Comparison of ENCODE assay signal across 7 cellular contexts in the genomic region with DNA sequence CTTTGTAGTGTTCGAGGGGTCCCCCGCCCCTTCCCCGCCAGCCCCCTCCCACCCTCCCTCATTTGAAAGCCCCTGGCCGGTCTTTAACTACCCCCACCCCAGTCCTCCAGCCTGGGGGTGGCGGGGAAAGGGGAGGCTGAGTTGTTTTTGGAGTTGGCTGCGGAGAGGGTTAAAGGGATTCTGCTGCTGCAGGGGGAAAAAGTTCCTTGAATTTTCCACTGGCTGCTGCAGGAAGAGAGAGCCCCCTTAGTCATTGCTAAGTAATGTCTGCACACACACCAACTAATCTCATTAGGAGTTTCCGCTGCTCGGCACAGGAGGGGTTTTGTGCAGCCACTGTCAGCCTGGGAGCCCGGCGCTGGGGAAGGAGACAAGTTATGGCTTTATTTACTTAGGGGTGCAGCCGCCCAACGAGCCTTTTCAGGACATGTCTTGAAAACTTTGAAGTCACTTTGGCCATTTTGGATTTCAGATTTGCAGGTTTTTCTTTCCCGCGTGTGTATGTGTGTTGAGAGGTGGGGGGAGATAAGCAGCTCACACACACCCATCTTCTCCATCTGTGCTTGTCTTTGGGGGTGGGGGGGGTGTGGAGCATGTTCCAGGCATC. TPM values are rescaled to one million over a fixed set of nuclear protein-coding genes. Genes with fewer than 3 reads are reported as not detected.
DNase-seq lines count a peak whose midpoint lies in the region; ATAC-seq, FAIRE-seq and TF ChIP-seq lines count a peak whose summit lies in the region.

No MANE protein-coding gene starts in this region.

- H3K4me2 ChIP-seq in H9 (ENCODE audit: insufficient read depth, insufficient read length, low read length), result peak overlapping the region; percentile 79
- peak overlapping the region; percentile 56 for H3K4me2 ChIP-seq in K562 (ENCODE audit: insufficient read depth, low read length)

- H2BK20ac ChIP-seq in H9 (ENCODE audit: low read depth, low read length, poor library complexity, severe bottlenecking), result no peak overlapping the region

- no peaks in the 10 kb centered on the region for H3K9me1 ChIP-seq in K562 (ENCODE audit: control insufficient read depth, insufficient read depth, low read length)

- no peak overlapping the region for H4K8ac ChIP-seq in H9 (replicated peaks; ENCODE audit: insufficient read length, low read depth, low read length)

- no peaks in the 10 kb centered on the region for H3K36me3 Mint-ChIP-seq in H9 (ENCODE audit: insufficient read depth in 1 of 3, low read depth in 3 of 3)

- H3K4me1 Mint-ChIP-seq in H9, result peaks cover 11 to 14% of the 10 kb centered on the region in 2 experiments

- BruUV-seq in K562 (replicated peaks; lab: Mats Ljungman, UMichigan), result no TSS peak

- peaks cover 13% of the 10 kb centered on the region for H3K23me2 ChIP-seq in H9 (ENCODE audit: insufficient read length, low read depth, low read length, poor library complexity, severe bottlenecking)

- no peak overlapping the region for H2BK5ac ChIP-seq in H9 (ENCODE audit: insufficient read length, low read length)

- H2BK15ac ChIP-seq in H9 (ENCODE audit: low read depth, low read length), result no peak overlapping the region

- peak; percentile 23 for FAIRE-seq in K562 (lab: Jason Lieb, UNC)
- FAIRE-seq in D721Med (lab: Jason Lieb, UNC), result no peak

- H3K27me3 ChIP-seq in H9 (ENCODE audit: insufficient read depth, low read length), result no peaks in the 10 kb centered on the region
- peaks cover 2 to 9% of the 10 kb centered on the region in 2 experiments; a peak in 3 of 5 replicates for H3K27me3 ChIP-seq in K562 (ENCODE audit: control insufficient read depth in 2 of 2, insufficient read depth in 2 of 2, low read length in 2 of 2)

- no peak overlapping the region for H3K9ac ChIP-seq in H9 (ENCODE audit: extremely low read depth, insufficient read length, low read length)
- peak overlapping the region in 1 of 2 experiments; percentile 53; a peak in 2 of 4 replicates for H3K9ac ChIP-seq in K562 (ENCODE audit: insufficient read depth in 1 of 2, low read depth in 2 of 2, low read length in 2 of 2)

- H4K20me1 ChIP-seq in H9 (ENCODE audit: control insufficient read depth, insufficient read depth, insufficient read length) (no peaks in the 10 kb centered on the region), K562 (replicated peaks; ENCODE audit: control insufficient read depth, insufficient read depth, low read length) (no peaks in the 10 kb centered on the region)

- DNase-seq in H9 (peak; percentile 39), K562 (ENCODE audit: extremely low read depth in 1 of 4, low spot score in 3 of 4) (peak in 2 of 4 experiments; percentile 45 to 51), iris pigment epithelial cell (ENCODE audit: low read depth) (peak; percentile 72), Ammon's horn (ENCODE audit: low spot score) (no peak), D721Med (ENCODE audit: insufficient read length, low spot score) (no peak)
- DNase-seq in stimulated activated CD8-positive, alpha-beta memory T cell treated with anti-CD3 and anti-CD28 coated beads, Interleukin-12 subunit alpha, Interleukin-12 subunit beta, amount 100 ng/mL, for 1 hour (ENCODE audit: low read depth), result peak; percentile 28

- H2BK120ac ChIP-seq in H9 (ENCODE audit: low read depth, low read length, poor library complexity, severe bottlenecking), result no peak overlapping the region

- no peak overlapping the region for H3K18ac ChIP-seq in H9 (ENCODE audit: insufficient read length, low read depth, low read length)

- H4K91ac ChIP-seq in H9 (ENCODE audit: insufficient read length, low read depth, low read length), result no peak overlapping the region

- no peaks in the 10 kb centered on the region; a peak in 1 of 5 replicates for H3K9me3 Mint-ChIP-seq in H9

- no peak overlapping the region for H3K56ac ChIP-seq in H9 (ENCODE audit: insufficient read length, low read depth, low read length)

- H3K9me3 ChIP-seq in H9 (ENCODE audit: control insufficient read depth, low read depth, low read length) (no peaks in the 10 kb centered on the region), K562 (replicated peaks; ENCODE audit: control insufficient read depth, insufficient read depth, low read depth, low read length) (no peaks in the 10 kb centered on the region)

- no peaks in the 10 kb centered on the region for H3K79me1 ChIP-seq in H9 (ENCODE audit: insufficient read depth, low read depth, low read length, poor library complexity, severe bottlenecking)

- in situ Hi-C loops in K562 (cut with MboI), result no loop called here

- CTCF ChIA-PET in K562 (lab: Yijun Ruan, JAX; ENCODE audit: low intra/inter-chr PET ratio), result no interaction called here

- no peak overlapping the region for H2AFZ ChIP-seq in H9 (ENCODE audit: low read length)
- peak overlapping the region; percentile 75 for H2AFZ ChIP-seq in K562 (ENCODE audit: low read depth, low read length)

- no peak overlapping the region for H3K27ac ChIP-seq in H9 (ENCODE audit: insufficient read length, low read depth, low read length)
- no peak overlapping the region for H3K27ac ChIP-seq in K562 (ENCODE audit: extremely low read depth, low read depth, low read length)

- no peaks in the 10 kb centered on the region for H3K36me3 ChIP-seq in K562 (ENCODE audit: control insufficient read depth, insufficient read depth, low read length)

- H3K14ac ChIP-seq in H9 (ENCODE audit: insufficient read depth, low read length), result no peak overlapping the region

- peak overlapping the region; percentile 72 to 91 for H3K4me3 Mint-ChIP-seq in H9

- peak; percentile 70 for ATAC-seq in SK-N-SH treated with all-trans-retinoic acid at 6 μM for 48 hours
- peak; percentile 21 for ATAC-seq in K562

- TF ChIP-seq EP300 in K562 (IDR thresholded peaks at IDR 0.05; ENCODE audit: low read length), result no peak

- no CpG with 5 or more reads among the region's 14 CpGs for WGBS in H9 (ENCODE audit: extremely low coverage, insufficient read length, low lambda C conversion rate)
- WGBS in K562 (ENCODE audit: insufficient coverage, low coverage, missing lambda C conversion rate), result 3% methylated on average over 12 of the region's 14 CpGs

- H3K4me1 ChIP-seq in H9 (ENCODE audit: insufficient read depth, low read length) (no peaks in the 10 kb centered on the region), K562 (replicated peaks in 1 of 2; ENCODE audit: control insufficient read depth in 2 of 2, insufficient read depth in 2 of 2, low read length in 2 of 2) (peaks cover 14% of the 10 kb centered on the region in 2 experiments)

- H4K5ac ChIP-seq in H9 (ENCODE audit: insufficient read length, low read depth, low read length), result no peak overlapping the region

- no peak overlapping the region for H3K4ac ChIP-seq in H9 (ENCODE audit: low read depth, low read length)

- H3K23ac ChIP-seq in H9 (ENCODE audit: insufficient read length, low read depth, low read length), result no peak overlapping the region

- peak overlapping the region; percentile 14; the same call in 1 of the 2 replicates for H3K4me3 ChIP-seq in K562

- no peak for TF ChIP-seq POLR2A in K562 (conservative IDR thresholded peaks at IDR 0.05)

- intact Hi-C loops in K562 (cut with micrococcal nuclease), result loop anchor here (5.0 kb wide), 1 partner anchor 39 kb away; no protein-coding TSS in a partner anchor

- peak overlapping the region in 2 of 3 experiments; percentile 25 to 81; a peak in 3 of 7 replicates for H3K27ac Mint-ChIP-seq in H9

- no peak for TF ChIP-seq RAD21 in K562 (CRISPR knock-in tag; conservative IDR thresholded peaks at IDR 0.05 in 1 of 2, IDR thresholded peaks at IDR 0.05 in 1 of 2)

- H2AK5ac ChIP-seq in H9 (ENCODE audit: insufficient read length, low read length), result no peak overlapping the region

- no peak overlapping the region for H2BK12ac ChIP-seq in H9 (ENCODE audit: insufficient read length, low read depth, low read length)

- H3K27me3 Mint-ChIP-seq in H9 (ENCODE audit: low read depth), result peaks cover 18% of the 10 kb centered on the region

- no peak for TF ChIP-seq CTCF in H9 (conservative IDR thresholded peaks at IDR 0.05)
- TF ChIP-seq CTCF in K562 (IDR thresholded peaks at IDR 0.05 in 2 of 3, conservative IDR thresholded peaks at IDR 0.05 in 1 of 3; ENCODE audit: insufficient read depth in 2 of 3, low read depth in 1 of 3, low read length in 3 of 3), result no peak
- TF ChIP-seq CTCF in D721Med (IDR thresholded peaks at IDR 0.05; ENCODE audit: insufficient read depth, missing control alignments), result no peak

- POLR2A ChIA-PET in K562 (lab: Yijun Ruan, JAX), result interaction anchor here (1.2 kb wide), 1 partner anchor 129 kb away, joined by 3 read pairs; no protein-coding TSS in a partner anchor

- 0 out of 2 replicates have a peak, but pooled peaks cover 1% of the 10 kb centered on the region for H3K79me2 ChIP-seq in H9 (ENCODE audit: insufficient read depth, low read length)
- H3K79me2 ChIP-seq in K562 (ENCODE audit: control insufficient read depth, insufficient read depth, low read length), result no peaks in the 10 kb centered on the region

- H3T11ph ChIP-seq in H9 (ENCODE audit: low read length), result no peak overlapping the region

TF ChIP-seq in SK-N-SH treated with all-trans-retinoic acid at 6 μM for 48 hours, 23 proteins besides CTCF, POLR2A, EP300 and RAD21 (continues in another document):
- TF ChIP-seq OSR1 (CRISPR knock-in tag; IDR thresholded peaks at IDR 0.05), result no peak
- peak; percentile 31; the same call in 1 of the 2 replicates for TF ChIP-seq ISL1 (CRISPR knock-in tag; IDR thresholded peaks at IDR 0.05)
- TF ChIP-seq ZFP3 (CRISPR knock-in tag; IDR thresholded peaks at IDR 0.05), result 0 out of 2 replicates have a peak, but pooled peaks have one; percentile 44

TF ChIP-seq in K562, 482 proteins besides CTCF, POLR2A, EP300 and RAD21 (continues in another document):
- no peak for TF ChIP-seq ZNF197 (CRISPR knock-in tag; IDR thresholded peaks at IDR 0.05; ENCODE audit: low read depth)
- TF ChIP-seq CREM (IDR thresholded peaks at IDR 0.05; ENCODE audit: low read depth), result 0 out of 2 replicates have a peak, but pooled peaks have one; percentile 3

RNA-seq across cellular contexts. Expression of gene ELK3, which starts 1.8 kb away (rescaled TPM):
- total RNA-seq in H9 (2021) (9.4 and 10.1 TPM in 2 replicates), K562 (2014; rRNA removed) (2.0 and 3.3 TPM in 2 replicates), K562 (2014; rRNA removed; fragmentation: Illumina TruSeq; extraction: Trizol) (3.2 TPM in 2 replicates), K562 (2015; rRNA removed; fragmentation: Illumina TruSeq; extraction: Trizol) (2.9 and 3.8 TPM in 2 replicates), K562 (2021) (5.5 and 6.3 TPM in 2 replicates)
- total RNA-seq in K562 (2011; cell fraction: chromatin; rRNA removed; ENCODE audit: low replicate concordance), result 2.0 and 2.1 TPM in 2 replicates
- 0.79 and 1.0 TPM in 2 replicates for total RNA-seq in K562 (2011; cell fraction: nucleolus; rRNA removed)
- total RNA-seq in K562 (2011; cell fraction: nucleoplasm; rRNA removed), result 1.1 and 1.7 TPM in 2 replicates
- polyA plus RNA-seq in K562 (2011; rRNA removed) (0.70 and 1.5 TPM in 2 replicates), K562 (2014; fragmentation: Illumina TruSeq; extraction: Trizol) (4.7 and 5.1 TPM in 2 replicates), K562 (2014; fragmentation: Nextera tagmentation; extraction: Ambion mirVana) (1 to 10 TPM; 1.6 to 1.7 TPM), K562 (2014; rRNA removed) (2.9 and 3.1 TPM in 2 replicates)
- 0.80 and 2.0 TPM in 2 replicates for polyA plus RNA-seq in K562 (2011; cell fraction: cytosol; rRNA removed)
- polyA plus RNA-seq in K562 (2011; cell fraction: nucleus; rRNA removed), result 0.25 and 1.3 TPM in 2 replicates
- 4.1 and 5.0 TPM in 2 replicates for polyA plus RNA-seq in K562 (2012)
- polyA minus RNA-seq in K562 (2011; rRNA and poly(A)+ RNA removed), result 0.75 and 1.1 TPM in 2 replicates
- polyA minus RNA-seq in K562 (2011; cell fraction: cytosol; rRNA and poly(A)+ RNA removed), result 1.5 and 2.0 TPM in 2 replicates
- 0.67 and 0.81 TPM in 2 replicates for polyA minus RNA-seq in K562 (2011; cell fraction: nucleus; rRNA and poly(A)+ RNA removed)

Comparison
In these comparisons a context has a peak if more than half of its experiments do, and no peak if none do; other contexts are left out.
1. DNase-seq: peak in H9 (single experiment), iris pigment epithelial cell (single experiment) and stimulated activated CD8-positive, alpha-beta memory T cell treated with anti-CD3 and anti-CD28 coated beads, Interleukin-12 subunit alpha, Interleukin-12 subunit beta, amount 100 ng/mL, for 1 hour (single experiment); none in Ammon's horn (single experiment) and D721Med (single experiment).